Comparison of ENCODE assay signal across 8 cellular contexts in genomic region chr1:58903450-58904298, GRCh38.
DNase-seq lines count a peak whose midpoint lies in the region; ATAC-seq and TF ChIP-seq lines count a peak whose summit lies in the region.

No MANE protein-coding gene starts in this region.

- no peak for TF ChIP-seq CTCF in Calu3 (IDR thresholded peaks at IDR 0.05; ENCODE audit: unreplicated experiment)
- TF ChIP-seq CTCF in HL-60 (IDR thresholded peaks at IDR 0.05; ENCODE audit: insufficient read depth, low read length), result no peak
- no peak for TF ChIP-seq CTCF in fibroblast of the aortic adventitia (IDR thresholded peaks at IDR 0.05; ENCODE audit: insufficient read depth, low read length)
- no peak for TF ChIP-seq CTCF in nephron (IDR thresholded peaks at IDR 0.05; ENCODE audit: unreplicated experiment in 3 of 3)

- no peaks in the 10 kb centered on the region for H3K27me3 Mint-ChIP-seq in Calu3 (ENCODE audit: unreplicated experiment)
- no peaks in the 10 kb centered on the region for H3K27me3 Mint-ChIP-seq in nephron (ENCODE audit: low read depth)

- peak; percentile 66 for ATAC-seq in GM19468 (IDR thresholded peaks at IDR 0.05; ENCODE audit: extremely low read depth, unreplicated experiment)
- peak; percentile 94 for ATAC-seq in stimulated activated naive CD8-positive, alpha-beta T cell treated with anti-CD3 and anti-CD28 coated beads, Interleukin-15, Interleukin-2, amounts not matched to agents 100 U/mL and 50 U/mL, for 24 hours

- no peaks in the 10 kb centered on the region for H3K27me3 ChIP-seq in HL-60 (ENCODE audit: insufficient read depth, poor library complexity, severe bottlenecking)

- intact Hi-C loops in Calu3 (cut with micrococcal nuclease; ENCODE audit: unreplicated experiment), result no loop called here

- DNase-seq in Calu3 (peak; percentile 80), HL-60 (ENCODE audit: low read depth in 1 of 2, low spot score in 1 of 2) (peak in 1 of 2 experiments; percentile 61), RPMI8226 (peak; percentile 90), fibroblast of the aortic adventitia (ENCODE audit: low read depth) (peak; percentile 93)
- DNase-seq in activated effector memory CD4-positive, alpha-beta T cell treated with anti-CD3 and anti-CD28 coated beads, Interleukin-2, amount 50 U/mL, for 16 hours, result peak; percentile 92
- DNase-seq in stimulated activated naive CD8-positive, alpha-beta T cell treated with anti-CD3 and anti-CD28 coated beads, Interleukin-15, Interleukin-2, amounts not matched to agents 100 U/mL and 50 U/mL, for 24 hours, result peak; percentile 86

- H3K27ac Mint-ChIP-seq in Calu3 (ENCODE audit: unreplicated experiment), result peak overlapping the region; percentile 75
- H3K27ac Mint-ChIP-seq in nephron, result peak overlapping the region; percentile 26 to 95 (median 88)

- H3K4me3 Mint-ChIP-seq in Calu3 (ENCODE audit: low read depth, unreplicated experiment) (peak overlapping the region; percentile 67), nephron (peak overlapping the region; percentile 81 to 85 (median 82))

- H3K9me3 Mint-ChIP-seq in Calu3 (ENCODE audit: low read depth, unreplicated experiment) (no peaks in the 10 kb centered on the region), nephron (no peaks in the 10 kb centered on the region)

- BruUV-seq in Calu3 (replicated peaks; lab: Mats Ljungman, UMichigan), result TSS peak; percentile 93

- peak overlapping the region; percentile 37 for H3K4me3 ChIP-seq in HL-60 (replicated peaks; ENCODE audit: insufficient read depth, low read length)
- H3K4me3 ChIP-seq in fibroblast of the aortic adventitia (ENCODE audit: low read depth, low read length), result peak overlapping the region; percentile 64

- peaks cover 6% of the 10 kb centered on the region for H3K36me3 Mint-ChIP-seq in Calu3 (ENCODE audit: insufficient read depth, unreplicated experiment)
- no peaks in the 10 kb centered on the region for H3K36me3 Mint-ChIP-seq in nephron (ENCODE audit: low read depth)

- CTCF ChIA-PET in Calu3 (lab: Charles Lee), result interaction anchor here (1.0 to 1.1 kb wide), 3 partner anchors 20 to 120 kb away, joined by 3 to 5 read pairs (median 4); partner anchors contain the start of gene JUN

- H3K4me1 Mint-ChIP-seq in Calu3 (ENCODE audit: low read depth, unreplicated experiment), result peaks cover 39% of the 10 kb centered on the region
- peaks cover 61% of the 10 kb centered on the region for H3K4me1 Mint-ChIP-seq in nephron

- peak overlapping the region; percentile 42 for H3K27ac ChIP-seq in HL-60 (replicated peaks)
